ENCODE assay signal across 7 cellular contexts in genomic region chr3:45152307-45152706, GRCh38.
"Had no signal": no experiment of that assay in that cellular context is flagged by ENCODE, and none has a peak within 500 bp of the region (broad histone marks: within the 10 kb centered on the region; RNA-seq: fewer than 3 reads in every experiment).

No MANE protein-coding gene starts in this region.

- DNase-seq: GM23248, GOT3, H7, KBM-7 had no signal

- ATAC-seq: HepG2 had no signal

- H3K9ac ChIP-seq: GM23248 had no signal

- H3K4me3 ChIP-seq: GM23248, HAP-1 had no signal

- H3K9me3 ChIP-seq: HAP-1 had no signal

- H3K27ac ChIP-seq: GM23248, HL-60 had no signal

- H3K4me1 ChIP-seq: HAP-1 had no signal

- H2AFZ ChIP-seq: GM23248 had no signal

- H3K36me3 ChIP-seq: HAP-1 had no signal
